Comparison of ENCODE assay signal across 8 cellular contexts in the genomic region with DNA sequence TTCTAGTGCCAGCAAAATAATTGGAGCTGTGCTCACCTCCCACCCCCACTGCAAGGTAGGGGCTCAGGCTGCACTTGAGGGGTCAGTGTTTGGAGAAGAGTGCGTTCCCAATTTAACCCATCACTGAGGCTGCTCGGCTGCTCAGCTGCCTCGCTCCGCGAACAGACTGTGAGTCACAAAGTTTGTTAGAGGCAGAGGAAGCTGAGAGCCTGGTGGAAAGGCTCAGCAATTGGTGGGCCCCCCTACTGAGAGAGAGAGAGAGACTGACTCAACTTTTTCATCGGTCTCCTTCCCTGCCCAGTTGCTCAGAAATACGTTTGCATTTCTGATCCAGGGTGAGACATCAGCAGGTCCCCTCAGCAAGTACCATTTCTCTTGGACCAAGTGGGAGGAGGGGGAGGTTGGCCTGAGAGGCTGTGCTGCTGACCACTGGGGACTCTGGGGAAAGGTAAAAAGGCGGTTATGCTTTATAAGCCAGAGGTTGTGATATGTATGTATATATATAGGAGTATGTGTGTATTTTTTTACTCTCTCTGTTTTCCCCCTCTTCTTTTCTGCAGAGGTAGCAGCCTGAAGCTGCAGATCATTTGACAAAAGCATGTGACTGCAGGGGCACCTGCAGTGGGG. TPM values are rescaled to one million over a fixed set of nuclear protein-coding genes. Genes with fewer than 3 reads are reported as not detected.
DNase-seq lines count a peak whose midpoint lies in the region; ATAC-seq and TF ChIP-seq lines count a peak whose summit lies in the region.

No MANE protein-coding gene starts in this region.

- H3K23ac ChIP-seq in mesendoderm (ENCODE audit: low read length) = no peak overlapping the region

- H3K27me3 ChIP-seq in mesendoderm (ENCODE audit: insufficient read depth, low read length, poor library complexity) = peaks cover 2% of the 10 kb centered on the region

- H3K56ac ChIP-seq in mesendoderm (ENCODE audit: low read length) = peak overlapping the region; percentile 83

- H2BK120ac ChIP-seq in mesendoderm (ENCODE audit: low read depth, low read length) = no peak overlapping the region

- no peak overlapping the region for H3K4ac ChIP-seq in mesendoderm (ENCODE audit: low read depth, low read length)

- no peaks in the 10 kb centered on the region for H3K36me3 ChIP-seq in mesendoderm (ENCODE audit: control insufficient read depth, insufficient read depth, low read length)

- peak overlapping the region; percentile 89 to 97 (median 94) for H3K4me3 Mint-ChIP-seq in brain

- peak overlapping the region; percentile 84 to 97 (median 89) for H3K27ac Mint-ChIP-seq in brain

- peak; percentile 53 for ATAC-seq in SK-N-SH treated with all-trans-retinoic acid at 6 μM for 48 hours

- no peaks in the 10 kb centered on the region for H3K79me1 ChIP-seq in mesendoderm (ENCODE audit: low read length)

- no peak overlapping the region for H3K4me3 ChIP-seq in mesendoderm (ENCODE audit: low read length)

- H2BK5ac ChIP-seq in mesendoderm (ENCODE audit: low read length) = no peak overlapping the region

- no peak overlapping the region for H4K8ac ChIP-seq in mesendoderm (ENCODE audit: low read depth, low read length)

- H4K5ac ChIP-seq in mesendoderm (ENCODE audit: low read length) = no peak overlapping the region

- peaks cover 18% of the 10 kb centered on the region for H3K27me3 Mint-ChIP-seq in brain

- no peak overlapping the region for H2AK5ac ChIP-seq in mesendoderm (ENCODE audit: low read length)

- H3K79me2 ChIP-seq in mesendoderm (ENCODE audit: control insufficient read depth, insufficient read depth, low read length) = no peaks in the 10 kb centered on the region

- peak overlapping the region; percentile 97 for H3K4me2 ChIP-seq in mesendoderm (ENCODE audit: low read length)

- H3K36me3 Mint-ChIP-seq in brain = peaks cover 7% of the 10 kb centered on the region

- H3K9ac ChIP-seq in mesendoderm (ENCODE audit: low read length) = peak overlapping the region; percentile 55

- no peak for TF ChIP-seq CTCF in brain (conservative IDR thresholded peaks at IDR 0.05)

- H3K9me3 Mint-ChIP-seq in brain = peaks cover 0 to 3% (median 0%) of the 10 kb centered on the region in 5 experiments

- H2BK15ac ChIP-seq in mesendoderm (replicated peaks; ENCODE audit: low read depth) = no peak overlapping the region

- in situ Hi-C loops in G401 (cut with HindIII; ENCODE audit: low sequenced_read_pairs) = no loop called here

- DNase-seq in NCI-H345 (lab: John Stamatoyannopoulos, UW) (peak; percentile 30), NCI-H345 treated with DMSO at 0.1 percent for 48 hours (lab: John Stamatoyannopoulos, UW; ENCODE audit: unreplicated experiment) (no peak), mesendoderm (peak; percentile 82), substantia nigra (lab: John Stamatoyannopoulos, UW) (peak in 5 of 49 donors; percentile 23 to 36 (median 30)), retina (no peak), G401 (ENCODE audit: low spot score) (no peak)

- peaks cover 4% of the 10 kb centered on the region for H3K4me1 ChIP-seq in mesendoderm (ENCODE audit: control insufficient read depth, low read depth, low read length)

- H3K27ac ChIP-seq in mesendoderm (ENCODE audit: low read depth, low read length) = no peak overlapping the region
- H3K27ac ChIP-seq in substantia nigra (ENCODE audit: low read depth, low read length, poor library complexity, severe bottlenecking) = peak overlapping the region; percentile 92

- H3K4me1 Mint-ChIP-seq in brain = peaks cover 37% of the 10 kb centered on the region

- no CpG with 5 or more reads among the region's 8 CpGs for WGBS in mesendoderm (ENCODE audit: extremely low coverage, insufficient coverage, low lambda C conversion rate)

- H3K18ac ChIP-seq in mesendoderm (ENCODE audit: low read length) = no peak overlapping the region

TF ChIP-seq in SK-N-SH treated with all-trans-retinoic acid at 6 μM for 48 hours, 23 proteins besides CTCF, POLR2A, EP300 and RAD21:
- no peak for TF ChIP-seq CSDC2 (CRISPR knock-in tag; IDR thresholded peaks at IDR 0.05)
- TF ChIP-seq ZFP3 (CRISPR knock-in tag; IDR thresholded peaks at IDR 0.05) = 0 out of 2 replicates have a peak, but pooled peaks have one; percentile 10
- TF ChIP-seq TOX (CRISPR knock-in tag; IDR thresholded peaks at IDR 0.05; ENCODE audit: borderline replicate concordance) = no peak
- TF ChIP-seq OSR1 (CRISPR knock-in tag; IDR thresholded peaks at IDR 0.05) = no peak
- no peak for TF ChIP-seq ZNF8 (CRISPR knock-in tag; IDR thresholded peaks at IDR 0.05)
TF ChIP-seq in SK-N-SH treated with all-trans-retinoic acid at 6 μM for 48 hours: peak in this region for 1.

RNA-seq across cellular contexts. Expression of gene EFR3B, which starts 1.5 kb away (rescaled TPM):
- polyA plus RNA-seq in brain (ENCODE audit: insufficient read depth, low read depth, low replicate concordance) = 23.8 TPM
- 1.4 TPM for polyA plus RNA-seq in mesendoderm (2013, experiment 1 of 2)
- polyA plus RNA-seq in mesendoderm (2013, experiment 2 of 2) = 1.4 TPM
- total RNA-seq in G401 (2014; rRNA removed; shearing (Covaris generic)) = 0.18 and 0.37 TPM in 2 replicates

Comparison
In these comparisons a context has a peak if more than half of its experiments do, and no peak if none do; other contexts are left out.
1. DNase-seq: peak in NCI-H345 (single experiment) and mesendoderm (single experiment); none in NCI-H345 treated with DMSO at 0.1 percent for 48 hours (single experiment), retina (single experiment) and G401 (single experiment).